In the genomic region with DNA sequence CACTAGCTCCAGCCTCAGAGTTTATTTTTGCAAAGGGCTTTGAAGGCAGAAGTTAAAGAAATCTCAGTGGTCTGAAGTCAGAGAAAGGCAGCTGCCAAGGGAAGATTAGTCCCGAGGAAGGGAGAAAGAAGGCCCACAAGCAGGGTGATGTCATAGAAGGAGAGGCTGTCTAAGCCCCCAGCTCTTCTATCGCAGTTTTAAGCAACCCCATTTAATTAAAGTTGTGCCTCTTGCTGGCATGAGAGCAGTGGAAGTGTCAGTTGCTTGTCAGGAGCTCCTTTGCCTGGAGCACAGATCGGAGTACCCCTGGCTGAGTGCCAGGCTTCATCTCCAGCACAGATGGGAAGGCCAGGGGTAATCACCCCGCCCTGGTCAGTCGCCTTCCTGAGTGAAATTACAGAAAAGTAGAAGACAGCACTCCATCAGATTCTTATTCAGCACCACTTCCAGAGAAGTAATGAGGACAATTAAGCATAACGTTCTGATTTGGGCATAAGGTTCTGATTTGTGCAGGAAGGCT, we compare ENCODE assay signal across 24 cellular contexts.
A peak's percentile ranks its signal among the peaks of the same experiment; 100 is the strongest.
DNase-seq lines count a peak whose midpoint lies in the region; ATAC-seq and TF ChIP-seq lines count a peak whose summit lies in the region.
"Had no signal": no experiment of that assay in that cellular context is flagged by ENCODE, and none has a peak within 500 bp of the region (broad histone marks: within the 10 kb centered on the region; RNA-seq: fewer than 3 reads in every experiment).

No MANE protein-coding gene starts in this region.

- peaks cover 8% of the 10 kb centered on the region for H3K4me1 ChIP-seq in left ventricle myocardium inferior
- H3K4me1 ChIP-seq: suprapubic skin, vagina had no signal

- H3K9me3 ChIP-seq in left ventricle myocardium inferior (replicated peaks), result no peaks in the 10 kb centered on the region
- H3K9me3 ChIP-seq: suprapubic skin, vagina had no signal

- H3K27me3 ChIP-seq in left ventricle myocardium inferior (ENCODE audit: low read depth), result peaks cover 63% of the 10 kb centered on the region
- H3K27me3 ChIP-seq: vagina had no signal

- no peak overlapping the region for H3K27ac ChIP-seq in left ventricle myocardium inferior (replicated peaks)
- H3K27ac ChIP-seq: GM23248, suprapubic skin, vagina had no signal

- ATAC-seq in Right ventricle myocardium inferior, result no peak
- ATAC-seq: activated CD4-positive, alpha-beta T cell treated with anti-CD3 and anti-CD28 coated beads for 36 hours; activated T-cell treated with anti-CD3 and anti-CD28 coated beads, Interleukin-2, amount 50 U/mL, for 4 hours; stimulated activated effector memory CD8-positive, alpha-beta T cell treated with anti-CD3 and anti-CD28 coated beads, Interleukin-12 subunit alpha, Interleukin-12 subunit beta, amount 100 ng/mL, for 72 hours had no signal

- no peaks in the 10 kb centered on the region for H3K36me3 ChIP-seq in left ventricle myocardium inferior
- H3K36me3 ChIP-seq: suprapubic skin, vagina had no signal

- TF ChIP-seq CTCF in left ventricle myocardium inferior (IDR thresholded peaks at IDR 0.05; ENCODE audit: borderline replicate concordance), result no peak

- DNase-seq in left ventricle myocardium inferior (peak; percentile 16), Right ventricle myocardium inferior (ENCODE audit: missing footprints) (no peak), NCI-H1105 (lab: John Stamatoyannopoulos, UW) (peak; percentile 80), NCI-H524 treated with DMSO at 0.1 percent for 48 hours (lab: John Stamatoyannopoulos, UW) (peak; percentile 75), glomerular visceral epithelial cell (ENCODE audit: extremely low spot score) (no peak), GDM1 (lab: John Stamatoyannopoulos, UW) (no peak), iPS-NIHi7 (ENCODE audit: extremely low spot score) (no peak)
- DNase-seq: activated CD4-positive, alpha-beta T cell treated with anti-CD3 and anti-CD28 coated beads for 36 hours; activated CD8-positive, alpha-beta memory T cell treated with anti-CD3 and anti-CD28 coated beads for 24 hours; activated naive CD4-positive, alpha-beta T cell treated with Interleukin-2 at 50 U/mL for 16 hours; activated T-cell treated with anti-CD3 and anti-CD28 coated beads, Interleukin-2, amount 50 U/mL, for 4 hours; amygdala; CD4-positive, alpha-beta T cell; glutamatergic neuron; GM23248; KG1; mesenchymal stem cell; NCI-H226; occipital lobe; SIG-M5; stimulated activated CD4-positive, alpha-beta T cell treated with anti-CD3 and anti-CD28 coated beads, Interleukin-2, amount 100 ng/mL, for 24 hours had no signal

- intact Hi-C loops in left ventricle myocardium inferior (cut with micrococcal nuclease) (no loop called here), Right ventricle myocardium inferior (cut with DNase I) (no loop called here)

- H3K4me3 ChIP-seq in left ventricle myocardium inferior, result no peak overlapping the region
- H3K4me3 ChIP-seq: GM23248, suprapubic skin, vagina had no signal

Comparison
In these comparisons a context has a peak if more than half of its experiments do, and no peak if none do; other contexts are left out.
1. DNase-seq: peak in left ventricle myocardium inferior (single experiment), NCI-H1105 (single experiment) and NCI-H524 treated with DMSO at 0.1 percent for 48 hours (single experiment); none in Right ventricle myocardium inferior (single experiment), glomerular visceral epithelial cell (single experiment), GDM1 (single experiment) and iPS-NIHi7 (single experiment).